ENCODE assay signal across 3 cellular contexts in genomic region chr2:100217323-100217722, GRCh38.
"Had no signal": no experiment of that assay in that cellular context is flagged by ENCODE, and none has a peak within 500 bp of the region (broad histone marks: within the 10 kb centered on the region; RNA-seq: fewer than 3 reads in every experiment).

No MANE protein-coding gene starts in this region.

- DNase-seq: GDM1, GF-D8 had no signal

- ATAC-seq: GM12878 had no signal

- H3K4me3 ChIP-seq: GM12878 had no signal
